ENCODE assay signal across 13 cellular contexts in the genomic region with DNA sequence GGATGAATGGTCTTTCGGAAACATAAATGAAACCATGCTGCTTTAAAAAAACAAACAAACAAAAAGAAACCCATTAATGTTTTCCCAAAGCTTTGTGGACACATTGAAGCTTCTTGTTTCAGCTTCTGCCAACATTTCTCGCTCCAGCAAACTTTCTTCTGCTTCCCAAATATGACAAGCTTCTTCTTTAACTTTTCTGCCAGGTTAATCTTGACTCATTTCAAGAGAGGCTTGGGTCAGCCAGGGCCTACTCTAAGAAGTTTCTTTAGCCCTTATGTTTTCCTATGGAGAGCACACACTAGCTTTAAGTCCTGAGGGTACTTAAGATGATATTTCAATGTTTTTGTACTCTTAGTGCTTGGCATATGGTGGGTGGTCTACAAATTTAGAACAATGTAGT. TPM values are rescaled to one million over a fixed set of nuclear protein-coding genes. Genes with fewer than 3 reads are reported as not detected.
A peak's percentile ranks its signal among the peaks of the same experiment; 100 is the strongest.
DNase-seq lines count a peak whose midpoint lies in the region; ATAC-seq and TF ChIP-seq lines count a peak whose summit lies in the region.
"Had no signal": no experiment of that assay in that cellular context is flagged by ENCODE, and none has a peak within 500 bp of the region (broad histone marks: within the 10 kb centered on the region; RNA-seq: fewer than 3 reads in every experiment).

No MANE protein-coding gene starts in this region.

- H3K27ac Mint-ChIP-seq in activated CD4-positive, alpha-beta T cell treated with anti-CD3 and anti-CD28 coated beads, Interleukin-2, amount 10 ng/mL, durations not matched to agents 7 days and 5 days, result no peak overlapping the region
- H3K27ac Mint-ChIP-seq in effector memory CD8-positive, alpha-beta T cell, result peak overlapping the region; percentile 63 to 67
- no peak overlapping the region for H3K27ac Mint-ChIP-seq in WTC11
- H3K27ac Mint-ChIP-seq: memory B cell had no signal

- H3K4me3 Mint-ChIP-seq in activated CD4-positive, alpha-beta T cell treated with anti-CD3 and anti-CD28 coated beads, Interleukin-2, amount 10 ng/mL, durations not matched to agents 7 days and 5 days, result peak overlapping the region; percentile 1
- peak overlapping the region; percentile 48 to 65 for H3K4me3 Mint-ChIP-seq in effector memory CD8-positive, alpha-beta T cell
- no peak overlapping the region for H3K4me3 Mint-ChIP-seq in WTC11
- H3K4me3 Mint-ChIP-seq: memory B cell had no signal

- H3K9me3 ChIP-seq in OCI-LY3 (ENCODE audit: insufficient read depth, low read length) (no peaks in the 10 kb centered on the region), suprapubic skin (no peaks in the 10 kb centered on the region)
- H3K9me3 ChIP-seq: body of pancreas, testis had no signal

- peaks cover 52% of the 10 kb centered on the region for H3K36me3 Mint-ChIP-seq in activated CD4-positive, alpha-beta T cell treated with anti-CD3 and anti-CD28 coated beads, Interleukin-2, amount 10 ng/mL, durations not matched to agents 7 days and 5 days (ENCODE audit: low read depth)
- H3K36me3 Mint-ChIP-seq in effector memory CD8-positive, alpha-beta T cell (ENCODE audit: insufficient read depth), result peaks cover 93% of the 10 kb centered on the region
- H3K36me3 Mint-ChIP-seq in WTC11, result no peaks in the 10 kb centered on the region
- H3K36me3 Mint-ChIP-seq: memory B cell had no signal

- H3K4me3 ChIP-seq in OCI-LY3 (ENCODE audit: low read length) (no peak overlapping the region), suprapubic skin (peak overlapping the region; percentile 6)
- H3K4me3 ChIP-seq: body of pancreas, testis had no signal

- no peak for TF ChIP-seq POLR2A in suprapubic skin (IDR thresholded peaks at IDR 0.05)

- no peak overlapping the region for H3K27ac ChIP-seq in OCI-LY3 (ENCODE audit: low read length)
- H3K27ac ChIP-seq in suprapubic skin, result no peak overlapping the region
- H3K27ac ChIP-seq: body of pancreas, testis had no signal

- H3K9me3 Mint-ChIP-seq in activated CD4-positive, alpha-beta T cell treated with anti-CD3 and anti-CD28 coated beads, Interleukin-2, amount 10 ng/mL, durations not matched to agents 7 days and 5 days, result no peaks in the 10 kb centered on the region
- H3K9me3 Mint-ChIP-seq in effector memory CD8-positive, alpha-beta T cell, result no peaks in the 10 kb centered on the region
- H3K9me3 Mint-ChIP-seq in WTC11, result no peaks in the 10 kb centered on the region
- H3K9me3 Mint-ChIP-seq: memory B cell had no signal

- H3K36me3 ChIP-seq in OCI-LY3 (replicated peaks; ENCODE audit: low read depth, low read length) (no peaks in the 10 kb centered on the region), suprapubic skin (peaks cover 44% of the 10 kb centered on the region)

- H3K27me3 ChIP-seq in OCI-LY3 (ENCODE audit: low read depth, low read length) (peaks cover 12% of the 10 kb centered on the region), suprapubic skin (no peaks in the 10 kb centered on the region)
- H3K27me3 ChIP-seq: body of pancreas, testis had no signal

- WGBS in suprapubic skin, result 59% methylated on average over 2 of the region's 2 CpGs

- H3K4me1 ChIP-seq in OCI-LY3 (ENCODE audit: low read length), result peaks cover 17% of the 10 kb centered on the region
- peaks cover 60% of the 10 kb centered on the region for H3K4me1 ChIP-seq in suprapubic skin
- H3K4me1 ChIP-seq: body of pancreas, testis had no signal

- H3K4me2 ChIP-seq in OCI-LY3 (ENCODE audit: low read length), result 0 out of 2 replicates have a peak overlapping the region, but pooled peaks have one; percentile 1

- POLR2A ChIA-PET in activated CD4-positive, alpha-beta T cell treated with anti-CD3 and anti-CD28 coated beads, Interleukin-2, amount 10 ng/mL, durations not matched to agents 7 days and 5 days (lab: Charles Lee), result no interaction called here
- POLR2A ChIA-PET in WTC11 (lab: Charles Lee), result no interaction called here

- no peak for ATAC-seq in effector memory CD8-positive, alpha-beta T cell (replicated peaks)
- no peak for ATAC-seq in WTC11
- ATAC-seq: body of pancreas had no signal

- TF ChIP-seq EP300 in suprapubic skin (IDR thresholded peaks at IDR 0.05), result no peak

- H3K9ac ChIP-seq in OCI-LY3 (ENCODE audit: low read length), result no peak overlapping the region

- TF ChIP-seq CTCF in OCI-LY3 (IDR thresholded peaks at IDR 0.05; ENCODE audit: low read depth, low read length), result no peak
- no peak for TF ChIP-seq CTCF in suprapubic skin (IDR thresholded peaks at IDR 0.05)
- no peak for TF ChIP-seq CTCF in WTC11 (IDR thresholded peaks at IDR 0.05)

- CTCF ChIA-PET in activated CD4-positive, alpha-beta T cell treated with anti-CD3 and anti-CD28 coated beads, Interleukin-2, amount 10 ng/mL, durations not matched to agents 7 days and 5 days (lab: Charles Lee), result interaction anchor here (0.5 to 1.2 kb wide), 3 partner anchors 22 to 237 kb away, joined by 3 to 4 read pairs (median 3); no protein-coding TSS in a partner anchor
- CTCF ChIA-PET in WTC11 (lab: Charles Lee), result no interaction called here

- DNase-seq in activated CD4-positive, alpha-beta T cell treated with anti-CD3 and anti-CD28 coated beads, Interleukin-2, amount 10 ng/mL, durations not matched to agents 7 days and 5 days, result no peak
- DNase-seq in activated CD4-positive, alpha-beta T cell treated with anti-CD3 and anti-CD28 coated beads, Interleukin-2, amount 50 U/mL, for 4 hours, result no peak
- DNase-seq in effector memory CD8-positive, alpha-beta T cell, result no peak
- DNase-seq in suprapubic skin (ENCODE audit: low spot score in 2 of 2), result no peak
- DNase-seq in WTC11 (ENCODE audit: low spot score), result no peak
- DNase-seq in nucleus accumbens (lab: John Stamatoyannopoulos, UW), result no peak
- DNase-seq in NCI-H2029 (lab: John Stamatoyannopoulos, UW), result no peak
- DNase-seq: body of pancreas, Karpas-422, NCI-H2081 treated with DMSO at 0.1 percent for 48 hours, testis had no signal

- no peaks in the 10 kb centered on the region for H3K27me3 Mint-ChIP-seq in activated CD4-positive, alpha-beta T cell treated with anti-CD3 and anti-CD28 coated beads, Interleukin-2, amount 10 ng/mL, durations not matched to agents 7 days and 5 days
- H3K27me3 Mint-ChIP-seq in effector memory CD8-positive, alpha-beta T cell, result no peaks in the 10 kb centered on the region
- no peaks in the 10 kb centered on the region for H3K27me3 Mint-ChIP-seq in WTC11 (ENCODE audit: low read depth)
- H3K27me3 Mint-ChIP-seq: memory B cell had no signal

- H3K4me1 Mint-ChIP-seq in activated CD4-positive, alpha-beta T cell treated with anti-CD3 and anti-CD28 coated beads, Interleukin-2, amount 10 ng/mL, durations not matched to agents 7 days and 5 days, result peaks cover 52% of the 10 kb centered on the region
- peaks cover 28 to 40% of the 10 kb centered on the region in 2 donors for H3K4me1 Mint-ChIP-seq in effector memory CD8-positive, alpha-beta T cell (ENCODE audit: low read depth in 2 of 2)
- H3K4me1 Mint-ChIP-seq in WTC11, result peaks cover 49% of the 10 kb centered on the region
- H3K4me1 Mint-ChIP-seq: memory B cell had no signal

- H4K20me1 ChIP-seq in OCI-LY3 (ENCODE audit: insufficient read depth, low read length), result no peaks in the 10 kb centered on the region

- H3K79me2 ChIP-seq in OCI-LY3 (ENCODE audit: low read length), result no peaks in the 10 kb centered on the region

- H2AFZ ChIP-seq in OCI-LY3 (ENCODE audit: low read depth, low read length), result no peak overlapping the region

TF ChIP-seq in WTC11, 78 proteins besides CTCF, POLR2A, EP300 and RAD21 (continues in another document):
- TF ChIP-seq SMAD3 (CRISPR knock-in tag; IDR thresholded peaks at IDR 0.05; ENCODE audit: borderline replicate concordance) (no peak), HMGA2 (CRISPR knock-in tag; IDR thresholded peaks at IDR 0.05) (no peak), ESRRA (CRISPR knock-in tag; IDR thresholded peaks at IDR 0.05; ENCODE audit: borderline replicate concordance) (no peak), ZBTB21 (CRISPR knock-in tag; IDR thresholded peaks at IDR 0.05; ENCODE audit: borderline replicate concordance) (no peak), SMAD4 (CRISPR knock-in tag; IDR thresholded peaks at IDR 0.05) (no peak), SOX15 (CRISPR knock-in tag; IDR thresholded peaks at IDR 0.05) (no peak)
- TF ChIP-seq, protein P1, sequence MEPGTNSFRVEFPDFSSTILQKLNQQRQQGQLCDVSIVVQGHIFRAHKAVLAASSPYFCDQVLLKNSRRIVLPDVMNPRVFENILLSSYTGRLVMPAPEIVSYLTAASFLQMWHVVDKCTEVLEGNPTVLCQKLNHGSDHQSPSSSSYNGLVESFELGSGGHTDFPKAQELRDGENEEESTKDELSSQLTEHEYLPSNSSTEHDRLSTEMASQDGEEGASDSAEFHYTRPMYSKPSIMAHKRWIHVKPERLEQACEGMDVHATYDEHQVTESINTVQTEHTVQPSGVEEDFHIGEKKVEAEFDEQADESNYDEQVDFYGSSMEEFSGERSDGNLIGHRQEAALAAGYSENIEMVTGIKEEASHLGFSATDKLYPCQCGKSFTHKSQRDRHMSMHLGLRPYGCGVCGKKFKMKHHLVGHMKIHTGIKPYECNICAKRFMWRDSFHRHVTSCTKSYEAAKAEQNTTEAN (CRISPR knock-in tag; IDR thresholded peaks at IDR 0.05), result no peak
- TF ChIP-seq, protein P2, sequence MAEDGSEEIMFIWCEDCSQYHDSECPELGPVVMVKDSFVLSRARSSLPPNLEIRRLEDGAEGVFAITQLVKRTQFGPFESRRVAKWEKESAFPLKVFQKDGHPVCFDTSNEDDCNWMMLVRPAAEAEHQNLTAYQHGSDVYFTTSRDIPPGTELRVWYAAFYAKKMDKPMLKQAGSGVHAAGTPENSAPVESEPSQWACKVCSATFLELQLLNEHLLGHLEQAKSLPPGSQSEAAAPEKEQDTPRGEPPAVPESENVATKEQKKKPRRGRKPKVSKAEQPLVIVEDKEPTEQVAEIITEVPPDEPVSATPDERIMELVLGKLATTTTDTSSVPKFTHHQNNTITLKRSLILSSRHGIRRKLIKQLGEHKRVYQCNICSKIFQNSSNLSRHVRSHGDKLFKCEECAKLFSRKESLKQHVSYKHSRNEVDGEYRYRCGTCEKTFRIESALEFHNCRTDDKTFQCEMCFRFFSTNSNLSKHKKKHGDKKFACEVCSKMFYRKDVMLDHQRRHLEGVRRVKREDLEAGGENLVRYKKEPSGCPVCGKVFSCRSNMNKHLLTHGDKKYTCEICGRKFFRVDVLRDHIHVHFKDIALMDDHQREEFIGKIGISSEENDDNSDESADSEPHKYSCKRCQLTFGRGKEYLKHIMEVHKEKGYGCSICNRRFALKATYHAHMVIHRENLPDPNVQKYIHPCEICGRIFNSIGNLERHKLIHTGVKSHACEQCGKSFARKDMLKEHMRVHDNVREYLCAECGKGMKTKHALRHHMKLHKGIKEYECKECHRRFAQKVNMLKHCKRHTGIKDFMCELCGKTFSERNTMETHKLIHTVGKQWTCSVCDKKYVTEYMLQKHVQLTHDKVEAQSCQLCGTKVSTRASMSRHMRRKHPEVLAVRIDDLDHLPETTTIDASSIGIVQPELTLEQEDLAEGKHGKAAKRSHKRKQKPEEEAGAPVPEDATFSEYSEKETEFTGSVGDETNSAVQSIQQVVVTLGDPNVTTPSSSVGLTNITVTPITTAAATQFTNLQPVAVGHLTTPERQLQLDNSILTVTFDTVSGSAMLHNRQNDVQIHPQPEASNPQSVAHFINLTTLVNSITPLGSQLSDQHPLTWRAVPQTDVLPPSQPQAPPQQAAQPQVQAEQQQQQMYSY (CRISPR knock-in tag; IDR thresholded peaks at IDR 0.05), result no peak

RNA-seq across cellular contexts. Expression of a gene that starts 6.1 kb away (rescaled TPM):
- 100 to 1,000 TPM; 106 to 116 TPM for total RNA-seq in activated CD4-positive, alpha-beta T cell treated with anti-CD3 and anti-CD28 coated beads, Interleukin-2, amount 10 ng/mL, durations not matched to agents 7 days and 5 days
- 100 to 1,000 TPM; 358 to 550 (median 501) TPM for total RNA-seq in suprapubic skin
- total RNA-seq in WTC11 (2021), result 1.1 to 2.1 TPM (median 1.7 TPM) in 3 replicates

Comparison
In these comparisons a context has a peak if more than half of its experiments do, and no peak if none do; other contexts are left out.
1. H3K27ac Mint-ChIP-seq: peak in effector memory CD8-positive, alpha-beta T cell (2 of 2); none in activated CD4-positive, alpha-beta T cell treated with anti-CD3 and anti-CD28 coated beads, Interleukin-2, amount 10 ng/mL, durations not matched to agents 7 days and 5 days (single experiment) and WTC11 (single experiment).
2. RNA of a gene that starts 6.1 kb away (total RNA-seq): 358 to 550 TPM in suprapubic skin and 106 to 116 TPM in activated CD4-positive, alpha-beta T cell treated with anti-CD3 and anti-CD28 coated beads, Interleukin-2, amount 10 ng/mL, durations not matched to agents 7 days and 5 days; 1.1 to 2.1 TPM in WTC11; every median in the first group is over 10 times any median in the second.